ENCODE assay signal across 27 cellular contexts in genomic region chr7:94095359-94096009, GRCh38.
"Had no signal": no experiment of that assay in that cellular context is flagged by ENCODE, and none has a peak within 500 bp of the region (broad histone marks: within the 10 kb centered on the region; RNA-seq: fewer than 3 reads in every experiment).

No MANE protein-coding gene starts in this region.

- H3K9me3 ChIP-seq: adrenal gland, breast epithelium, neutrophil, thyroid gland, upper lobe of right lung had no signal

- H3K4me1 Mint-ChIP-seq: activated B cell treated with CpG ODN at 0.5 μM for 24 hours; activated CD4-positive, alpha-beta T cell treated with anti-CD3 and anti-CD28 coated beads for 36 hours; activated T-helper 17 cell treated with anti-CD3 and anti-CD28 coated beads, Interleukin-2, amount 50 U/mL, for 72 hours; central memory CD8-positive, alpha-beta T cell; nephron had no signal

- H3K27me3 Mint-ChIP-seq: activated B cell treated with CpG ODN at 0.5 μM for 24 hours, memory B cell had no signal

- H3K27ac ChIP-seq: adrenal gland, breast epithelium, coronary artery, heart left ventricle, neutrophil, parathyroid adenoma, thyroid gland, upper lobe of right lung had no signal

- H3K27ac Mint-ChIP-seq: activated B cell treated with CpG ODN at 0.5 μM for 24 hours; activated CD4-positive, alpha-beta T cell treated with anti-CD3 and anti-CD28 coated beads for 36 hours; activated naive CD4-positive, alpha-beta T cell treated with anti-CD3 and anti-CD28 coated beads, Interleukin-2, amount 50 U/mL, for 72 hours; activated T-cell treated with anti-CD3 and anti-CD28 coated beads, Interleukin-2, amount 50 U/mL, for 24 hours; activated T-helper 17 cell treated with anti-CD3 and anti-CD28 coated beads, Interleukin-2, amount 50 U/mL, for 72 hours; endodermal cell; memory B cell; nephron had no signal

- H3K79me2 ChIP-seq: parathyroid adenoma had no signal

- H2AFZ ChIP-seq: parathyroid adenoma had no signal

- H3K4me1 ChIP-seq: adrenal gland, breast epithelium, heart left ventricle, parathyroid adenoma, thyroid gland, upper lobe of right lung had no signal

- H3K36me3 Mint-ChIP-seq: activated naive CD4-positive, alpha-beta T cell treated with anti-CD3 and anti-CD28 coated beads, Interleukin-2, amount 50 U/mL, for 72 hours; memory B cell had no signal

- H3K36me3 ChIP-seq: adrenal gland, breast epithelium, heart left ventricle, neutrophil, thyroid gland, upper lobe of right lung had no signal

- DNase-seq: activated B cell treated with CpG ODN at 0.5 μM for 24 hours; activated CD4-positive, alpha-beta T cell treated with anti-CD3 and anti-CD28 coated beads for 36 hours; activated CD4-positive, alpha-beta T cell treated with anti-CD3 and anti-CD28 coated beads, Interleukin-2, amount 50 U/mL, for 4 hours; activated CD8-positive, alpha-beta memory T cell treated with anti-CD3 and anti-CD28 coated beads for 24 hours; activated CD8-positive, alpha-beta memory T cell treated with anti-CD3 and anti-CD28 coated beads, Interleukin-2, amount 50 U/mL, for 4 hours; activated T-cell treated with anti-CD3 and anti-CD28 coated beads, Interleukin-2, amount 50 U/mL, for 24 hours; adrenal gland; endodermal cell; heart left ventricle; islet precursor cell; left cardiac atrium; right cardiac atrium; stimulated activated CD4-positive, alpha-beta T cell treated with anti-CD3 and anti-CD28 coated beads, Interleukin-12 subunit alpha, Interleukin-12 subunit beta, amount 100 ng/mL, for 4 hours; stimulated activated CD4-positive, alpha-beta T cell treated with anti-CD3 and anti-CD28 coated beads, Interleukin-4, amount 100 ng/mL, for 4 hours; stimulated activated naive CD8-positive, alpha-beta T cell treated with anti-CD3 and anti-CD28 coated beads, Interleukin-15, Interleukin-2, amounts not matched to agents 100 U/mL and 50 U/mL, for 24 hours; substantia nigra; thyroid gland; upper lobe of right lung had no signal

- H3K4me3 ChIP-seq: adrenal gland, breast epithelium, coronary artery, heart left ventricle, thyroid gland, upper lobe of right lung had no signal

- H3K9ac ChIP-seq: parathyroid adenoma had no signal

- H3K4me3 Mint-ChIP-seq: activated B cell treated with CpG ODN at 0.5 μM for 24 hours; activated CD4-positive, alpha-beta T cell treated with anti-CD3 and anti-CD28 coated beads for 36 hours; activated T-cell treated with anti-CD3 and anti-CD28 coated beads, Interleukin-2, amount 50 U/mL, for 24 hours; activated T-helper 17 cell treated with anti-CD3 and anti-CD28 coated beads, Interleukin-2, amount 50 U/mL, for 72 hours; central memory CD8-positive, alpha-beta T cell; endodermal cell; memory B cell; nephron had no signal

- H3K27me3 ChIP-seq: adrenal gland, breast epithelium, thyroid gland, upper lobe of right lung had no signal

- H3K9me3 Mint-ChIP-seq: activated B cell treated with CpG ODN at 0.5 μM for 24 hours; activated naive CD4-positive, alpha-beta T cell treated with anti-CD3 and anti-CD28 coated beads, Interleukin-2, amount 50 U/mL, for 72 hours; activated T-cell treated with anti-CD3 and anti-CD28 coated beads, Interleukin-2, amount 50 U/mL, for 24 hours; activated T-helper 17 cell treated with anti-CD3 and anti-CD28 coated beads, Interleukin-2, amount 50 U/mL, for 72 hours; central memory CD8-positive, alpha-beta T cell; memory B cell; nephron had no signal

- ATAC-seq: activated CD4-positive, alpha-beta T cell treated with anti-CD3 and anti-CD28 coated beads for 36 hours; activated naive CD4-positive, alpha-beta T cell treated with anti-CD3 and anti-CD28 coated beads, Interleukin-2, amount 50 U/mL, for 72 hours; activated T-helper 17 cell treated with anti-CD3 and anti-CD28 coated beads, Interleukin-2, amount 50 U/mL, for 72 hours; heart left ventricle; left cardiac atrium; right cardiac atrium; stimulated activated naive CD8-positive, alpha-beta T cell treated with anti-CD3 and anti-CD28 coated beads, Interleukin-15, Interleukin-2, amounts not matched to agents 100 U/mL and 50 U/mL, for 24 hours; upper lobe of right lung had no signal
